ENCODE assay signal across 14 cellular contexts in the genomic region with DNA sequence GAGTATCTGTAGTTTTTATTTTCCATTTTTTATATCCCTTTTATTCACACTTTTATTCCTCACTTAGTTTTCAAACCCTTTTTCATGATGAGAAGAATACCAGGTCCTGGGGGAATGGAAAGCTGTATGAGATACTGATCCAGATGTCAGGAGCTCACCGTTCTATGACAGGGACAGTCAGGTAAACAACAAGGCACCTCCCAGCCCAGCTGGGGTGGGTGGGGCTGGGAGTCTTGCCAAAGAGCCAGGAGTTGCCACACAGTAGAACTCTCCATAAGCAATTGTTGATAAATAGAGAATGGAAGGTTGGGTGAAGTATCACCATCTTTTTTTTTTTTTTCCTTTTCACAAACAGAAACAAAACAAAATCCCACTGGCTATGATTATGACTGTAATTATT.
"Had no signal": no experiment of that assay in that cellular context is flagged by ENCODE, and none has a peak within 500 bp of the region (broad histone marks: within the 10 kb centered on the region; RNA-seq: fewer than 3 reads in every experiment).

No MANE protein-coding gene starts in this region.

- H3K27ac Mint-ChIP-seq: activated naive CD4-positive, alpha-beta T cell treated with anti-CD3 and anti-CD28 coated beads, Interleukin-2, amount 10 ng/mL, durations not matched to agents 7 days and 5 days; activated T-helper 2 cell treated with anti-CD3 and anti-CD28 coated beads, Interferon-gamma antibody, Interleukin-2, Interleukin-4, amounts not matched to agents 10 μg/mL and 5 μg/mL and 100 μg/mL, durations not matched to agents 14 hours and 24 hours and 36 hours; endodermal cell; naive B cell; neural progenitor cell; stimulated activated naive CD8-positive, alpha-beta T cell treated with anti-CD3 and anti-CD28 coated beads, Interleukin-15, Interleukin-2, amounts not matched to agents 100 ng/mL and 50 ng/mL, for 24 hours had no signal

- H3K4me1 Mint-ChIP-seq: activated naive CD4-positive, alpha-beta T cell treated with anti-CD3 and anti-CD28 coated beads, Interleukin-2, amount 10 ng/mL, durations not matched to agents 7 days and 5 days; endodermal cell; naive B cell; neural progenitor cell had no signal

- H3K9me3 Mint-ChIP-seq: activated naive CD4-positive, alpha-beta T cell treated with anti-CD3 and anti-CD28 coated beads, Interleukin-2, amount 10 ng/mL, durations not matched to agents 7 days and 5 days; activated T-helper 2 cell treated with anti-CD3 and anti-CD28 coated beads, Interferon-gamma antibody, Interleukin-2, Interleukin-4, amounts not matched to agents 10 μg/mL and 5 μg/mL and 100 μg/mL, durations not matched to agents 14 hours and 24 hours and 36 hours; endodermal cell; neural progenitor cell had no signal

- DNase-seq: activated CD4-positive, alpha-beta T cell treated with anti-CD3 and anti-CD28 coated beads for 1 hour; activated CD4-positive, alpha-beta T cell treated with anti-CD3 and anti-CD28 coated beads, Interleukin-2, amount 50 U/mL, for 4 hours; activated naive CD4-positive, alpha-beta T cell treated with anti-CD3 and anti-CD28 coated beads, Interleukin-2, amount 10 ng/mL, durations not matched to agents 7 days and 5 days; dorsolateral prefrontal cortex; endodermal cell; erythroblast; heart right ventricle; mammary epithelial cell; naive B cell; ovary; upper lobe of left lung had no signal

- H3K4me3 Mint-ChIP-seq: activated naive CD4-positive, alpha-beta T cell treated with anti-CD3 and anti-CD28 coated beads, Interleukin-2, amount 10 ng/mL, durations not matched to agents 7 days and 5 days; endodermal cell; naive B cell; neural progenitor cell; stimulated activated naive CD8-positive, alpha-beta T cell treated with anti-CD3 and anti-CD28 coated beads, Interleukin-15, Interleukin-2, amounts not matched to agents 100 ng/mL and 50 ng/mL, for 24 hours had no signal

- H3K27me3 Mint-ChIP-seq: activated naive CD4-positive, alpha-beta T cell treated with anti-CD3 and anti-CD28 coated beads, Interleukin-2, amount 10 ng/mL, durations not matched to agents 7 days and 5 days had no signal

- H3K36me3 Mint-ChIP-seq: activated naive CD4-positive, alpha-beta T cell treated with anti-CD3 and anti-CD28 coated beads, Interleukin-2, amount 10 ng/mL, durations not matched to agents 7 days and 5 days; naive B cell; neural progenitor cell had no signal
